18 cellular contexts compared by ENCODE assay signal in genomic region chr18:44821924-44822323, GRCh38.
"Had no signal": no experiment of that assay in that cellular context is flagged by ENCODE, and none has a peak within 500 bp of the region (broad histone marks: within the 10 kb centered on the region; RNA-seq: fewer than 3 reads in every experiment).

No MANE protein-coding gene starts in this region.

- H3K4me3 Mint-ChIP-seq: activated T-cell treated with anti-CD3 and anti-CD28 coated beads, Interleukin-2, amount 50 U/mL, for 24 hours; naive B cell; stimulated activated naive CD8-positive, alpha-beta T cell treated with anti-CD3 and anti-CD28 coated beads, Interleukin-15, Interleukin-2, amounts not matched to agents 100 ng/mL and 50 ng/mL, for 24 hours; T-helper 17 cell had no signal

- H3K9me3 Mint-ChIP-seq: activated T-cell treated with anti-CD3 and anti-CD28 coated beads, Interleukin-2, amount 50 U/mL, for 24 hours had no signal

- FAIRE-seq: TTC549, urothelium cell line had no signal

- H3K27me3 Mint-ChIP-seq: naive B cell had no signal

- ATAC-seq: activated CD4-positive, CD25-positive, alpha-beta regulatory T cell treated with anti-CD3 and anti-CD28 coated beads, Interleukin-2, amount 50 U/mL, for 24 hours; left ventricle myocardium superior; right cardiac atrium; T-helper 17 cell had no signal

- H3K4me1 Mint-ChIP-seq: T-helper 17 cell had no signal

- H3K27ac Mint-ChIP-seq: activated T-cell treated with anti-CD3 and anti-CD28 coated beads, Interleukin-2, amount 50 U/mL, for 24 hours; stimulated activated naive CD8-positive, alpha-beta T cell treated with anti-CD3 and anti-CD28 coated beads, Interleukin-15, Interleukin-2, amounts not matched to agents 100 ng/mL and 50 ng/mL, for 24 hours; T-helper 17 cell had no signal

- DNase-seq: activated CD4-positive, alpha-beta T cell treated with anti-CD3 and anti-CD28 coated beads, Interleukin-2, amount 50 U/mL, for 4 hours; activated T-cell treated with anti-CD3 and anti-CD28 coated beads, Interleukin-2, amount 50 U/mL, for 24 hours; caudate nucleus; colonic mucosa; esophagus squamous epithelium; foreskin fibroblast; head of caudate nucleus; left ventricle myocardium superior; midbrain; naive B cell; right cardiac atrium; spleen; stimulated activated CD4-positive, alpha-beta T cell treated with anti-CD3 and anti-CD28 coated beads, Interleukin-1b, Interleukin-23, amount 100 ng/mL, for 48 hours; T-helper 17 cell had no signal
